ENCODE assay signal across 1 cellular context in genomic region chr9:5617749-5618148, GRCh38.
TF ChIP-seq lines count a peak whose summit lies in the region.

No MANE protein-coding gene starts in this region.

TF ChIP-seq in GM12878, 131 proteins besides CTCF, POLR2A, EP300 and RAD21 (continued from another document and continues in another):
- no peak for TF ChIP-seq ZBTB40 (IDR thresholded peaks at IDR 0.05; ENCODE audit: borderline replicate concordance)
- TF ChIP-seq TAF1 (IDR thresholded peaks at IDR 0.05; ENCODE audit: borderline replicate concordance, low read depth, low read length) = no peak
- peak; percentile 79; the same call in 1 of the 2 replicates for TF ChIP-seq RELB (IDR thresholded peaks at IDR 0.05; ENCODE audit: low read depth)
- TF ChIP-seq CBX5 (IDR thresholded peaks at IDR 0.05; ENCODE audit: low read depth) = 0 out of 2 replicates have a peak, but pooled peaks have one; percentile 26
- no peak for TF ChIP-seq TCF12 (IDR thresholded peaks at IDR 0.05; ENCODE audit: low read depth, low read length)
- no peak for TF ChIP-seq TCF3 (IDR thresholded peaks at IDR 0.05; ENCODE audit: borderline replicate concordance, insufficient read depth, low read depth, low read length)
- TF ChIP-seq ZNF274 (IDR thresholded peaks at IDR 0.05; ENCODE audit: insufficient read depth, insufficient read length) = no peak
- TF ChIP-seq MTA3 (IDR thresholded peaks at IDR 0.05; ENCODE audit: borderline replicate concordance, low read length) = no peak
- TF ChIP-seq, protein P1, sequence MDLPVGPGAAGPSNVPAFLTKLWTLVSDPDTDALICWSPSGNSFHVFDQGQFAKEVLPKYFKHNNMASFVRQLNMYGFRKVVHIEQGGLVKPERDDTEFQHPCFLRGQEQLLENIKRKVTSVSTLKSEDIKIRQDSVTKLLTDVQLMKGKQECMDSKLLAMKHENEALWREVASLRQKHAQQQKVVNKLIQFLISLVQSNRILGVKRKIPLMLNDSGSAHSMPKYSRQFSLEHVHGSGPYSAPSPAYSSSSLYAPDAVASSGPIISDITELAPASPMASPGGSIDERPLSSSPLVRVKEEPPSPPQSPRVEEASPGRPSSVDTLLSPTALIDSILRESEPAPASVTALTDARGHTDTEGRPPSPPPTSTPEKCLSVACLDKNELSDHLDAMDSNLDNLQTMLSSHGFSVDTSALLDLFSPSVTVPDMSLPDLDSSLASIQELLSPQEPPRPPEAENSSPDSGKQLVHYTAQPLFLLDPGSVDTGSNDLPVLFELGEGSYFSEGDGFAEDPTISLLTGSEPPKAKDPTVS (IDR thresholded peaks at IDR 0.05; ENCODE audit: low read depth, low read length) = no peak
- TF ChIP-seq ZBED1 (IDR thresholded peaks at IDR 0.05; ENCODE audit: borderline replicate concordance) = peak; percentile 44; the same call in 1 of the 2 replicates
- no peak for TF ChIP-seq SUZ12 (IDR thresholded peaks at IDR 0.05; ENCODE audit: unreplicated experiment)
- TF ChIP-seq SRF (IDR thresholded peaks at IDR 0.05; ENCODE audit: low read depth in 2 of 2, low read length in 2 of 2) = no peak
- 0 out of 2 replicates have a peak, but pooled peaks have one; percentile 46 for TF ChIP-seq CREB1 (IDR thresholded peaks at IDR 0.05; ENCODE audit: low read depth)
- no peak for TF ChIP-seq TCF7 (IDR thresholded peaks at IDR 0.05; ENCODE audit: borderline replicate concordance)
- no peak for TF ChIP-seq HDAC6 (IDR thresholded peaks at IDR 0.05; ENCODE audit: unreplicated experiment)
- no peak for TF ChIP-seq SREBF1 (IDR thresholded peaks at IDR 0.05; ENCODE audit: low read length)
- no peak for TF ChIP-seq ATF3 (IDR thresholded peaks at IDR 0.05; ENCODE audit: borderline replicate concordance, extremely low read depth, low read depth, low read length)
- no peak for TF ChIP-seq TBL1XR1 (IDR thresholded peaks at IDR 0.05; ENCODE audit: low read depth, low read length)
- 0 out of 2 replicates have a peak, but pooled peaks have one; percentile 18 for TF ChIP-seq CREM (IDR thresholded peaks at IDR 0.05; ENCODE audit: low read depth)
- TF ChIP-seq LARP7 (IDR thresholded peaks at IDR 0.05) = no peak
- 0 out of 2 replicates have a peak, but pooled peaks have one; percentile 52 for TF ChIP-seq HDGF (IDR thresholded peaks at IDR 0.05)
- TF ChIP-seq GATAD2B (conservative IDR thresholded peaks at IDR 0.05; ENCODE audit: low read depth) = no peak
- no peak for TF ChIP-seq REST (IDR thresholded peaks at IDR 0.05; ENCODE audit: low read depth, low read length)
- TF ChIP-seq ATF2 (IDR thresholded peaks at IDR 0.05; ENCODE audit: low read length) = peak; percentile 40
- TF ChIP-seq MYB (IDR thresholded peaks at IDR 0.05; ENCODE audit: borderline replicate concordance, low read depth, low read length) = no peak
- TF ChIP-seq, protein P2, sequence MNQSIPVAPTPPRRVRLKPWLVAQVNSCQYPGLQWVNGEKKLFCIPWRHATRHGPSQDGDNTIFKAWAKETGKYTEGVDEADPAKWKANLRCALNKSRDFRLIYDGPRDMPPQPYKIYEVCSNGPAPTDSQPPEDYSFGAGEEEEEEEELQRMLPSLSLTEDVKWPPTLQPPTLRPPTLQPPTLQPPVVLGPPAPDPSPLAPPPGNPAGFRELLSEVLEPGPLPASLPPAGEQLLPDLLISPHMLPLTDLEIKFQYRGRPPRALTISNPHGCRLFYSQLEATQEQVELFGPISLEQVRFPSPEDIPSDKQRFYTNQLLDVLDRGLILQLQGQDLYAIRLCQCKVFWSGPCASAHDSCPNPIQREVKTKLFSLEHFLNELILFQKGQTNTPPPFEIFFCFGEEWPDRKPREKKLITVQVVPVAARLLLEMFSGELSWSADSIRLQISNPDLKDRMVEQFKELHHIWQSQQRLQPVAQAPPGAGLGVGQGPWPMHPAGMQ (IDR thresholded peaks at IDR 0.05; ENCODE audit: borderline replicate concordance) = no peak
- 0 out of 2 replicates have a peak, but pooled peaks have one; percentile 67 for TF ChIP-seq RCOR1 (conservative IDR thresholded peaks at IDR 0.05; ENCODE audit: low read depth, low read length)
- TF ChIP-seq, protein P3, sequence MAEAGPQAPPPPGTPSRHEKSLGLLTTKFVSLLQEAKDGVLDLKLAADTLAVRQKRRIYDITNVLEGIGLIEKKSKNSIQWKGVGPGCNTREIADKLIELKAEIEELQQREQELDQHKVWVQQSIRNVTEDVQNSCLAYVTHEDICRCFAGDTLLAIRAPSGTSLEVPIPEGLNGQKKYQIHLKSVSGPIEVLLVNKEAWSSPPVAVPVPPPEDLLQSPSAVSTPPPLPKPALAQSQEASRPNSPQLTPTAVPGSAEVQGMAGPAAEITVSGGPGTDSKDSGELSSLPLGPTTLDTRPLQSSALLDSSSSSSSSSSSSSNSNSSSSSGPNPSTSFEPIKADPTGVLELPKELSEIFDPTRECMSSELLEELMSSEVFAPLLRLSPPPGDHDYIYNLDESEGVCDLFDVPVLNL (IDR thresholded peaks at IDR 0.05; ENCODE audit: low read depth, low read length) = no peak
- TF ChIP-seq TARDBP (IDR thresholded peaks at IDR 0.05; ENCODE audit: borderline replicate concordance) = no peak
- TF ChIP-seq, protein P4, sequence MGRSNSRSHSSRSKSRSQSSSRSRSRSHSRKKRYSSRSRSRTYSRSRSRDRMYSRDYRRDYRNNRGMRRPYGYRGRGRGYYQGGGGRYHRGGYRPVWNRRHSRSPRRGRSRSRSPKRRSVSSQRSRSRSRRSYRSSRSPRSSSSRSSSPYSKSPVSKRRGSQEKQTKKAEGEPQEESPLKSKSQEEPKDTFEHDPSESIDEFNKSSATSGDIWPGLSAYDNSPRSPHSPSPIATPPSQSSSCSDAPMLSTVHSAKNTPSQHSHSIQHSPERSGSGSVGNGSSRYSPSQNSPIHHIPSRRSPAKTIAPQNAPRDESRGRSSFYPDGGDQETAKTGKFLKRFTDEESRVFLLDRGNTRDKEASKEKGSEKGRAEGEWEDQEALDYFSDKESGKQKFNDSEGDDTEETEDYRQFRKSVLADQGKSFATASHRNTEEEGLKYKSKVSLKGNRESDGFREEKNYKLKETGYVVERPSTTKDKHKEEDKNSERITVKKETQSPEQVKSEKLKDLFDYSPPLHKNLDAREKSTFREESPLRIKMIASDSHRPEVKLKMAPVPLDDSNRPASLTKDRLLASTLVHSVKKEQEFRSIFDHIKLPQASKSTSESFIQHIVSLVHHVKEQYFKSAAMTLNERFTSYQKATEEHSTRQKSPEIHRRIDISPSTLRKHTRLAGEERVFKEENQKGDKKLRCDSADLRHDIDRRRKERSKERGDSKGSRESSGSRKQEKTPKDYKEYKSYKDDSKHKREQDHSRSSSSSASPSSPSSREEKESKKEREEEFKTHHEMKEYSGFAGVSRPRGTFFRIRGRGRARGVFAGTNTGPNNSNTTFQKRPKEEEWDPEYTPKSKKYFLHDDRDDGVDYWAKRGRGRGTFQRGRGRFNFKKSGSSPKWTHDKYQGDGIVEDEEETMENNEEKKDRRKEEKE (IDR thresholded peaks at IDR 0.05) = no peak
- no peak for TF ChIP-seq NRF1 (conservative IDR thresholded peaks at IDR 0.05; ENCODE audit: low read depth, low read length)
- no peak for TF ChIP-seq NR2C1 (IDR thresholded peaks at IDR 0.05)
- TF ChIP-seq EED (IDR thresholded peaks at IDR 0.05; ENCODE audit: low read depth) = peak; percentile 46; the same call in 1 of the 2 replicates
- no peak for TF ChIP-seq SIX5 (IDR thresholded peaks at IDR 0.05; ENCODE audit: low read depth, low read length, severe bottlenecking)
